In genomic region chr9:112890106-112891081, GRCh38 we compare ENCODE assay signal across 1 cellular context.
TF ChIP-seq lines count a peak whose summit lies in the region.

A gene with protein sequence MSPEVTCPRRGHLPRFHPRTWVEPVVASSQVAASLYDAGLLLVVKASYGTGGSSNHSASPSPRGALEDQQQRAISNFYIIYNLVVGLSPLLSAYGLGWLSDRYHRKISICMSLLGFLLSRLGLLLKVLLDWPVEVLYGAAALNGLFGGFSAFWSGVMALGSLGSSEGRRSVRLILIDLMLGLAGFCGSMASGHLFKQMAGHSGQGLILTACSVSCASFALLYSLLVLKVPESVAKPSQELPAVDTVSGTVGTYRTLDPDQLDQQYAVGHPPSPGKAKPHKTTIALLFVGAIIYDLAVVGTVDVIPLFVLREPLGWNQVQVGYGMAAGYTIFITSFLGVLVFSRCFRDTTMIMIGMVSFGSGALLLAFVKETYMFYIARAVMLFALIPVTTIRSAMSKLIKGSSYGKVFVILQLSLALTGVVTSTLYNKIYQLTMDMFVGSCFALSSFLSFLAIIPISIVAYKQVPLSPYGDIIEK (minus strand): TSS chr9:112890876. CDS start chr9:112890681, 195 bp downstream.

TF ChIP-seq in WTC11, 78 proteins besides CTCF, POLR2A, EP300 and RAD21 (continued from another document):
- TF ChIP-seq, protein P1, sequence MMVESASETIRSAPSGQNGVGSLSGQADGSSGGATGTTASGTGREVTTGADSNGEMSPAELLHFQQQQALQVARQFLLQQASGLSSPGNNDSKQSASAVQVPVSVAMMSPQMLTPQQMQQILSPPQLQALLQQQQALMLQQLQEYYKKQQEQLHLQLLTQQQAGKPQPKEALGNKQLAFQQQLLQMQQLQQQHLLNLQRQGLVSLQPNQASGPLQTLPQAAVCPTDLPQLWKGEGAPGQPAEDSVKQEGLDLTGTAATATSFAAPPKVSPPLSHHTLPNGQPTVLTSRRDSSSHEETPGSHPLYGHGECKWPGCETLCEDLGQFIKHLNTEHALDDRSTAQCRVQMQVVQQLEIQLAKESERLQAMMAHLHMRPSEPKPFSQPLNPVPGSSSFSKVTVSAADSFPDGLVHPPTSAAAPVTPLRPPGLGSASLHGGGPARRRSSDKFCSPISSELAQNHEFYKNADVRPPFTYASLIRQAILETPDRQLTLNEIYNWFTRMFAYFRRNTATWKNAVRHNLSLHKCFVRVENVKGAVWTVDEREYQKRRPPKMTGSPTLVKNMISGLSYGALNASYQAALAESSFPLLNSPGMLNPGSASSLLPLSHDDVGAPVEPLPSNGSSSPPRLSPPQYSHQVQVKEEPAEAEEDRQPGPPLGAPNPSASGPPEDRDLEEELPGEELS (CRISPR knock-in tag; IDR thresholded peaks at IDR 0.05), result 0 out of 2 replicates have a peak, but pooled peaks have one; percentile 22
- TF ChIP-seq TP53 (CRISPR knock-in tag; IDR thresholded peaks at IDR 0.05) (no peak), JUN (CRISPR knock-in tag; IDR thresholded peaks at IDR 0.05) (no peak), STAT6 (CRISPR knock-in tag; conservative IDR thresholded peaks at IDR 0.05; ENCODE audit: low read depth) (0 out of 2 replicates have a peak, but pooled peaks have one; percentile 39), NFE2L1 (CRISPR knock-in tag; IDR thresholded peaks at IDR 0.05) (no peak)
- TF ChIP-seq, protein P2, sequence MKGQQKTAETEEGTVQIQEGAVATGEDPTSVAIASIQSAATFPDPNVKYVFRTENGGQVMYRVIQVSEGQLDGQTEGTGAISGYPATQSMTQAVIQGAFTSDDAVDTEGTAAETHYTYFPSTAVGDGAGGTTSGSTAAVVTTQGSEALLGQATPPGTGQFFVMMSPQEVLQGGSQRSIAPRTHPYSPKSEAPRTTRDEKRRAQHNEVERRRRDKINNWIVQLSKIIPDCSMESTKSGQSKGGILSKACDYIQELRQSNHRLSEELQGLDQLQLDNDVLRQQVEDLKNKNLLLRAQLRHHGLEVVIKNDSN (CRISPR knock-in tag; IDR thresholded peaks at IDR 0.05), result peak; percentile 80
TF ChIP-seq in WTC11: peak in this region for 5.
